In the genomic region with DNA sequence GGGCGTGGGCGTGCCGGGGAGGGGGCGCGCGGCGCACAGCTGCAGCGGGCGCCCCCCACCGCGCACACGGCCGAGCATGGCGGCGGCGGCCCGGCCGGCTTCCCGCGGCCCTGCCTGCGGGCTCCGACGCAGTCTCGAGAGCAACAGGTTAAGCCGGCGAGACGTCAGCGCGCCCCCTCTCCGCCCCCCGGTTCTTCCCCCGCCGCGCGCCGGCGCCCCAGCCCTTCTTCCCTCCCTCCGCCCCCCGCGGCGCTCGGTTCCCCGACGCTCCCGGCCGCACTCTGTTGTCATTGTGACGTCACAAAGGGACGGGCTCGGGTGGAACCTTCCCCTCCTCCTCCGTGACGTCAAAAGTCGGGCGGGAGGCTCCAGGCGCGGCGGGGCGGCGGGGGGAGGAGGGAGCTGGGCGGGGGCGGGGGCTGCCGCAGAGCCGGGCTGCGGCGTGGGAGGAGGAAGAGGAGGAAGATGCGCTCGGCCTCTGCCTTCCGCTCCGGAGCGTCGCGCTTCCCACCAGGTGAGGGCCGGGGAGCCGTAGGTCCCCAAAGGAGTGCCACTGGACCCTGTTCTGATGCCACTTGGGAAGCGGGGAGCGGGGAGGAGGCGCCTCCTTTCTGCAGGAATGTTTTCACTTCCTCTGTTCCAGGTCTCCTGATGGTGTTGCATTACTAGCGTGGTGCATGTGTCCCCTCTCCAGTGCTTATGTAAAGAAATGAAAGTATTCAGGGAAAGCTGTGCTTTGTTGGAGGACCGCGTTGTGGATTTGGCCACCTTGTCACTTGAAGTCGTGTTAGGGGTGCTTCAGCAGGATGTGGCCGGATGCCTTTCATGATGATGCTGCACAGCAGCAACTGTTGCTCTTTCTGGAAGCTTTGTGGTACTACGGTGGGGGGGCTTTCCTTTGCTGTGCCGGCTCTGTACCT, we compare ENCODE assay signal across 7 cellular contexts. TPM values are rescaled to one million over a fixed set of nuclear protein-coding genes. Genes with fewer than 3 reads are reported as not detected.
DNase-seq lines count a peak whose midpoint lies in the region; ATAC-seq, FAIRE-seq and TF ChIP-seq lines count a peak whose summit lies in the region.

No MANE protein-coding gene starts in this region.

- peak; percentile 21 for ATAC-seq in GM18861 (IDR thresholded peaks at IDR 0.05; ENCODE audit: unreplicated experiment)
- ATAC-seq in HG03103 (IDR thresholded peaks at IDR 0.05; ENCODE audit: low read depth, unreplicated experiment): peak; percentile 37
- ATAC-seq in WTC11: peak; percentile 7

- H2AFZ ChIP-seq in mammary epithelial cell (ENCODE audit: low read depth, low read length): peak overlapping the region; percentile 78

- peak overlapping the region; percentile 72 for H3K27ac ChIP-seq in mammary epithelial cell (ENCODE audit: insufficient read depth, low read depth, low read length)
- H3K27ac ChIP-seq in small intestine (ENCODE audit: low read depth in 1 of 2, low read length in 1 of 2): peak overlapping the region; percentile 93 to 98

- CTCF ChIA-PET in WTC11 (lab: Charles Lee): interaction anchor here (0.6 to 1.1 kb wide), 5 partner anchors 16 to 212 kb away, joined by 3 to 5 read pairs (median 3); no protein-coding TSS in a partner anchor
- CTCF ChIA-PET in mammary epithelial cell (lab: Charles Lee; ENCODE audit: low non-redundant PET): interaction anchor here (0.5 to 0.6 kb wide), 5 partner anchors 57 to 1164 kb away, joined by 3 to 5 read pairs (median 4); no protein-coding TSS in a partner anchor

- H3K9me3 ChIP-seq in mammary epithelial cell (replicated peaks; ENCODE audit: insufficient read depth, low read length) (no peaks in the 10 kb centered on the region), small intestine (ENCODE audit: control insufficient read depth, low read depth) (no peaks in the 10 kb centered on the region)

- WGBS in mammary epithelial cell (ENCODE audit: low coverage, missing lambda C conversion rate): 0% methylated on average over 7 of the region's 83 CpGs
- 0 to 1% (median 1%) methylated on average over 33 to 81 of the region's 83 CpGs for WGBS in small intestine, 3 donors

- POLR2A ChIA-PET in WTC11 (lab: Charles Lee): no interaction called here

- peaks cover 54% of the 10 kb centered on the region for H3K4me1 Mint-ChIP-seq in WTC11
- H3K4me1 Mint-ChIP-seq in immature natural killer cell: peaks cover 63 to 77% of the 10 kb centered on the region in 2 donors

- H3K4me1 ChIP-seq in mammary epithelial cell (ENCODE audit: insufficient read depth, low read length) (peaks cover 15% of the 10 kb centered on the region), small intestine (ENCODE audit: control insufficient read depth in 2 of 2, insufficient read depth in 1 of 2, low read depth in 1 of 2, low read length in 1 of 2) (peaks cover 3 to 5% of the 10 kb centered on the region in 2 donors)

- no TSS peak for BruUV-seq in mammary epithelial cell (replicated peaks; lab: Mats Ljungman, UMichigan)

- H3K27me3 ChIP-seq in mammary epithelial cell (ENCODE audit: insufficient read depth, low read length): no peaks in the 10 kb centered on the region
- no peaks in the 10 kb centered on the region for H3K27me3 ChIP-seq in small intestine (ENCODE audit: control insufficient read depth in 2 of 2, insufficient read depth in 2 of 2, low read length in 2 of 2)

- TF ChIP-seq CTCF in WTC11 (IDR thresholded peaks at IDR 0.05): no peak
- peak in 1 of 2 donors; percentile 52 for TF ChIP-seq CTCF in mammary epithelial cell (conservative IDR thresholded peaks at IDR 0.05 in 1 of 2, IDR thresholded peaks at IDR 0.05 in 1 of 2; ENCODE audit: extremely low read depth in 1 of 2, insufficient read depth in 1 of 2, low read depth in 1 of 2, low read length in 2 of 2)

- H3K36me3 ChIP-seq in mammary epithelial cell (ENCODE audit: insufficient read depth, low read length) (no peaks in the 10 kb centered on the region), small intestine (ENCODE audit: control insufficient read depth in 2 of 2, insufficient read depth in 2 of 2, low read length in 2 of 2) (no peaks in the 10 kb centered on the region)

- H3K4me3 Mint-ChIP-seq in WTC11 (peak overlapping the region; percentile 86), immature natural killer cell (peak overlapping the region; percentile 93 to 99 (median 95))

- H3K9ac ChIP-seq in mammary epithelial cell (ENCODE audit: insufficient read depth, low read length): peak overlapping the region; percentile 79

- H3K9me3 Mint-ChIP-seq in WTC11: no peaks in the 10 kb centered on the region
- H3K9me3 Mint-ChIP-seq in immature natural killer cell: no peaks in the 10 kb centered on the region

- no peaks in the 10 kb centered on the region for H4K20me1 ChIP-seq in mammary epithelial cell (ENCODE audit: insufficient read depth, low read length)

- peak overlapping the region; percentile 62 to 72 (median 70) for H3K4me3 ChIP-seq in mammary epithelial cell (replicated peaks in 1 of 3; ENCODE audit: insufficient read depth in 1 of 3, low read depth in 2 of 3, low read length in 3 of 3)
- H3K4me3 ChIP-seq in small intestine (ENCODE audit: low read depth in 1 of 2, low read length in 2 of 2): peak overlapping the region; percentile 64 to 98

- H3K4me2 ChIP-seq in mammary epithelial cell (ENCODE audit: insufficient read depth, low read depth, low read length): peak overlapping the region; percentile 81

- peaks cover 73% of the 10 kb centered on the region for H3K79me2 ChIP-seq in mammary epithelial cell (ENCODE audit: insufficient read depth, low read length)

- intact Hi-C loops in mammary epithelial cell (cut with micrococcal nuclease): loop anchor here (2.0 to 10.0 kb wide), 10 partner anchors 79 to 959 kb away; no protein-coding TSS in a partner anchor

- FAIRE-seq in small intestine (lab: Jason Lieb, UNC): no peak

- H3K36me3 Mint-ChIP-seq in WTC11 (peaks cover 33% of the 10 kb centered on the region), immature natural killer cell (no peaks in the 10 kb centered on the region)

- DNase-seq in NCI-H2196 treated with DMSO at 0.1 percent for 48 hours (lab: John Stamatoyannopoulos, UW; ENCODE audit: unreplicated experiment) (peak; percentile 86), WTC11 (ENCODE audit: low spot score) (peak; percentile 89), mammary epithelial cell (peak; percentile 96), immature natural killer cell (peak; percentile 96 to 98 (median 98)), small intestine (peak; percentile 97)

- peak overlapping the region; percentile 95 for H3K27ac Mint-ChIP-seq in WTC11
- peak overlapping the region; percentile 95 to 100 (median 100) for H3K27ac Mint-ChIP-seq in immature natural killer cell

- in situ Hi-C loops in mammary epithelial cell (cut with MboI; ENCODE audit: low sequenced_read_pairs in 2 of 2): loop anchor here (10.0 to 25.0 kb wide), 2 partner anchors 114 to 511 kb away; no protein-coding TSS in a partner anchor

- dilution Hi-C loops in mammary epithelial cell (cut with HindIII; ENCODE audit: low sequenced_read_pairs): no loop called here

- H3K27me3 Mint-ChIP-seq in WTC11 (ENCODE audit: low read depth) (no peaks in the 10 kb centered on the region), immature natural killer cell (ENCODE audit: low read depth in 3 of 3) (peaks cover 16 to 37% (median 32%) of the 10 kb centered on the region in 3 donors)

TF ChIP-seq in WTC11, 78 proteins besides CTCF, POLR2A, EP300 and RAD21 (continues in another document):
- no peak for TF ChIP-seq TEAD1 (CRISPR knock-in tag; IDR thresholded peaks at IDR 0.05)
- TF ChIP-seq, protein P1, sequence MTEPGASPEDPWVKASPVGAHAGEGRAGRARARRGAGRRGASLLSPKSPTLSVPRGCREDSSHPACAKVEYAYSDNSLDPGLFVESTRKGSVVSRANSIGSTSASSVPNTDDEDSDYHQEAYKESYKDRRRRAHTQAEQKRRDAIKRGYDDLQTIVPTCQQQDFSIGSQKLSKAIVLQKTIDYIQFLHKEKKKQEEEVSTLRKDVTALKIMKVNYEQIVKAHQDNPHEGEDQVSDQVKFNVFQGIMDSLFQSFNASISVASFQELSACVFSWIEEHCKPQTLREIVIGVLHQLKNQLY (CRISPR knock-in tag; IDR thresholded peaks at IDR 0.05): no peak
- TF ChIP-seq ZNF263 (CRISPR knock-in tag; IDR thresholded peaks at IDR 0.05; ENCODE audit: low read depth): no peak
- TF ChIP-seq MXD4 (CRISPR knock-in tag; IDR thresholded peaks at IDR 0.05; ENCODE audit: borderline replicate concordance): no peak
- TF ChIP-seq, protein P2, sequence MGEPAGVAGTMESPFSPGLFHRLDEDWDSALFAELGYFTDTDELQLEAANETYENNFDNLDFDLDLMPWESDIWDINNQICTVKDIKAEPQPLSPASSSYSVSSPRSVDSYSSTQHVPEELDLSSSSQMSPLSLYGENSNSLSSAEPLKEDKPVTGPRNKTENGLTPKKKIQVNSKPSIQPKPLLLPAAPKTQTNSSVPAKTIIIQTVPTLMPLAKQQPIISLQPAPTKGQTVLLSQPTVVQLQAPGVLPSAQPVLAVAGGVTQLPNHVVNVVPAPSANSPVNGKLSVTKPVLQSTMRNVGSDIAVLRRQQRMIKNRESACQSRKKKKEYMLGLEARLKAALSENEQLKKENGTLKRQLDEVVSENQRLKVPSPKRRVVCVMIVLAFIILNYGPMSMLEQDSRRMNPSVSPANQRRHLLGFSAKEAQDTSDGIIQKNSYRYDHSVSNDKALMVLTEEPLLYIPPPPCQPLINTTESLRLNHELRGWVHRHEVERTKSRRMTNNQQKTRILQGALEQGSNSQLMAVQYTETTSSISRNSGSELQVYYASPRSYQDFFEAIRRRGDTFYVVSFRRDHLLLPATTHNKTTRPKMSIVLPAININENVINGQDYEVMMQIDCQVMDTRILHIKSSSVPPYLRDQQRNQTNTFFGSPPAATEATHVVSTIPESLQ (CRISPR knock-in tag; IDR thresholded peaks at IDR 0.05): no peak
- no peak for TF ChIP-seq FOXJ3 (CRISPR knock-in tag; IDR thresholded peaks at IDR 0.05; ENCODE audit: borderline replicate concordance)
- no peak for TF ChIP-seq NR1H2 (CRISPR knock-in tag; IDR thresholded peaks at IDR 0.05)
- peak; percentile 89; the same call in 1 of the 2 replicates for TF ChIP-seq CREM (CRISPR knock-in tag; IDR thresholded peaks at IDR 0.05)

RNA-seq across cellular contexts. Expression of a gene that starts 2.8 kb away (rescaled TPM):
- total RNA-seq in WTC11 (2021) (166 to 180 TPM (median 167 TPM) in 3 replicates), mammary epithelial cell (10 to 100 TPM; 10.3 to 25.8 TPM)
- polyA plus RNA-seq in mammary epithelial cell (13.7 TPM), immature natural killer cell (10 to 100 TPM in 1 of 3 donors, 1 to 10 TPM in 2; 4.3 to 26.1 (median 7.8) TPM), small intestine (1 to 10 TPM; 4.9 to 8.0 (median 5.4) TPM)
- polyA minus RNA-seq in mammary epithelial cell: 32.0 TPM

Comparison
In these comparisons a context has a peak if more than half of its experiments do, and no peak if none do; other contexts are left out.
1. Peak in every context shown above with its lines: DNase-seq, ATAC-seq, H3K4me3 ChIP-seq and H3K27ac ChIP-seq.